ENCODE assay signal across 30 cellular contexts in the genomic region with DNA sequence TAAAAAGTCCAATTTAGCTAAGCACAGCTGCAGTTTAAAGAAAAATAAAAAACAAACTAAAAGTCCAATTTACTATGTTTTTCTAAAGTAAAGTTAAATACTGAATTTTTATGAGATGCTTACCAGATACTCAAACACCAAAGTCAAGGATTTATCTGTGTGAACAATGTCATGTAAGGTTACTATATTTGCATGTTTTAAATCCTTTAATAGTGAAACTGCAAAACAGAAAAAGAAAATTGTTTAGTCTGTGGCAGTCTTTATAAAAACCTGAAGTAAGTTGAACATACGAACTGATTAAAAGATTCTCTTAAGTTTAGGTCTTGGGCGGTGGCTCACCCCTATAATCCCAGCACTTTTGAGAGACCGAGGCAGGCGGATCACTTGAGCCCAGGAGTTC.
"Had no signal": no experiment of that assay in that cellular context is flagged by ENCODE, and none has a peak within 500 bp of the region (broad histone marks: within the 10 kb centered on the region; RNA-seq: fewer than 3 reads in every experiment).

No MANE protein-coding gene starts in this region.

- H3K27ac Mint-ChIP-seq: activated B cell treated with CpG ODN at 0.5 μM for 24 hours; activated CD8-positive, alpha-beta T cell treated with anti-CD3 and anti-CD28 coated beads for 36 hours; activated naive CD4-positive, alpha-beta T cell treated with anti-CD3 and anti-CD28 coated beads, Interleukin-2, amount 10 ng/mL, durations not matched to agents 7 days and 5 days; activated naive CD8-positive, alpha-beta T cell treated with anti-CD3 and anti-CD28 coated beads, Interleukin-2, amount 10 ng/mL, durations not matched to agents 7 days and 5 days; brain; T-helper 1 cell treated with Interleukin-12 subunit alpha and Interleukin-12 subunit beta and Interleukin-4 antibody, amounts not matched to agents 30 μg/mL and 1 μg/mL, for 36 hours; T-helper 2 cell treated with Interferon-gamma antibody and Interleukin-4, amounts not matched to agents 5 μg/mL and 100 μg/mL, for 36 hours had no signal

- H3K36me3 ChIP-seq: breast epithelium, colonic mucosa had no signal

- H3K27ac ChIP-seq: ascending aorta, breast epithelium, cardiac muscle cell, colonic mucosa, epithelial cell of prostate, esophagus squamous epithelium, WERI-Rb-1 had no signal

- DNase-seq: activated B cell treated with CpG ODN at 0.5 μM for 24 hours; activated CD4-positive, alpha-beta T cell treated with anti-CD3 and anti-CD28 coated beads for 48 hours; activated CD4-positive, alpha-beta T cell treated with anti-CD3 and anti-CD28 coated beads, Interleukin-2, amount 50 U/mL, for 1 hour; activated CD4-positive, alpha-beta T cell treated with anti-CD3 and anti-CD28 coated beads, Interleukin-2, amount 50 U/mL, for 48 hours; activated CD8-positive, alpha-beta memory T cell treated with anti-CD3 and anti-CD28 coated beads for 24 hours; activated CD8-positive, alpha-beta T cell treated with anti-CD3 and anti-CD28 coated beads for 36 hours; activated gamma-delta T cell; activated naive CD4-positive, alpha-beta T cell; activated naive CD4-positive, alpha-beta T cell treated with anti-CD3 and anti-CD28 coated beads, Interleukin-2, amount 10 ng/mL, durations not matched to agents 7 days and 5 days; activated naive CD8-positive, alpha-beta T cell treated with anti-CD3 and anti-CD28 coated beads, Interleukin-2, amount 10 ng/mL, durations not matched to agents 7 days and 5 days; activated T-cell treated with anti-CD3 and anti-CD28 coated beads, Interleukin-2, amount 50 U/mL, for 4 hours; central memory CD4-positive, alpha-beta T cell; cerebellar nuclear complex; colonic mucosa; effector CD8-positive, alpha-beta T cell; esophagus squamous epithelium; foreskin fibroblast; head of caudate nucleus; T-cell; T1000; WERI-Rb-1 had no signal

- H3K9me3 Mint-ChIP-seq: activated B cell treated with CpG ODN at 0.5 μM for 24 hours; activated CD8-positive, alpha-beta T cell treated with anti-CD3 and anti-CD28 coated beads for 36 hours; activated naive CD4-positive, alpha-beta T cell treated with anti-CD3 and anti-CD28 coated beads, Interleukin-2, amount 10 ng/mL, durations not matched to agents 7 days and 5 days; activated naive CD4-positive, alpha-beta T cell treated with anti-CD3 and anti-CD28 coated beads, Interleukin-2, amount 50 U/mL, for 72 hours; activated naive CD8-positive, alpha-beta T cell treated with anti-CD3 and anti-CD28 coated beads, Interleukin-2, amount 10 ng/mL, durations not matched to agents 7 days and 5 days; activated T-cell treated with anti-CD3 and anti-CD28 coated beads, Interleukin-2, amount 50 U/mL, for 4 hours; brain; T-cell; T-helper 1 cell treated with Interleukin-12 subunit alpha and Interleukin-12 subunit beta and Interleukin-4 antibody, amounts not matched to agents 30 μg/mL and 1 μg/mL, for 36 hours; T-helper 2 cell treated with Interferon-gamma antibody and Interleukin-4, amounts not matched to agents 5 μg/mL and 100 μg/mL, for 36 hours had no signal

- H3K4me3 Mint-ChIP-seq: activated B cell treated with CpG ODN at 0.5 μM for 24 hours; activated CD8-positive, alpha-beta T cell treated with anti-CD3 and anti-CD28 coated beads for 36 hours; activated naive CD4-positive, alpha-beta T cell treated with anti-CD3 and anti-CD28 coated beads, Interleukin-2, amount 10 ng/mL, durations not matched to agents 7 days and 5 days; activated naive CD8-positive, alpha-beta T cell treated with anti-CD3 and anti-CD28 coated beads, Interleukin-2, amount 10 ng/mL, durations not matched to agents 7 days and 5 days; activated T-cell treated with anti-CD3 and anti-CD28 coated beads, Interleukin-2, amount 50 U/mL, for 4 hours; brain; T-cell; T-helper 1 cell treated with Interleukin-12 subunit alpha and Interleukin-12 subunit beta and Interleukin-4 antibody, amounts not matched to agents 30 μg/mL and 1 μg/mL, for 36 hours; T-helper 2 cell treated with Interferon-gamma antibody and Interleukin-4, amounts not matched to agents 5 μg/mL and 100 μg/mL, for 36 hours had no signal

- H3K4me3 ChIP-seq: ascending aorta, breast epithelium, cardiac muscle cell, colonic mucosa, esophagus squamous epithelium had no signal

- ATAC-seq: activated CD4-positive, CD25-positive, alpha-beta regulatory T cell treated with anti-CD3 and anti-CD28 coated beads, Interleukin-2, amount 50 U/mL, for 24 hours; activated CD8-positive, alpha-beta T cell treated with anti-CD3 and anti-CD28 coated beads for 36 hours; activated naive CD4-positive, alpha-beta T cell treated with anti-CD3 and anti-CD28 coated beads, Interleukin-2, amount 50 U/mL, for 72 hours; activated T-cell treated with anti-CD3 and anti-CD28 coated beads, Interleukin-2, amount 50 U/mL, for 4 hours; T-cell had no signal

- H3K9me3 ChIP-seq: ascending aorta, breast epithelium, colonic mucosa, esophagus squamous epithelium had no signal

- H3K27me3 Mint-ChIP-seq: activated B cell treated with CpG ODN at 0.5 μM for 24 hours; activated CD8-positive, alpha-beta T cell treated with anti-CD3 and anti-CD28 coated beads for 36 hours; activated naive CD4-positive, alpha-beta T cell treated with anti-CD3 and anti-CD28 coated beads, Interleukin-2, amount 10 ng/mL, durations not matched to agents 7 days and 5 days; activated naive CD8-positive, alpha-beta T cell treated with anti-CD3 and anti-CD28 coated beads, Interleukin-2, amount 10 ng/mL, durations not matched to agents 7 days and 5 days; T-cell had no signal

- H3K4me1 ChIP-seq: ascending aorta, breast epithelium, colonic mucosa, esophagus squamous epithelium had no signal

- H3K4me1 Mint-ChIP-seq: activated B cell treated with CpG ODN at 0.5 μM for 24 hours had no signal

- H3K27me3 ChIP-seq: ascending aorta, breast epithelium, cardiac muscle cell, colonic mucosa, esophagus squamous epithelium had no signal
